Comparison of ENCODE assay signal across 9 cellular contexts in genomic region chr13:45393941-45394570, GRCh38. TPM values are rescaled to one million over a fixed set of nuclear protein-coding genes. Genes with fewer than 3 reads are reported as not detected.
A peak's percentile ranks its signal among the peaks of the same experiment; 100 is the strongest.
DNase-seq lines count a peak whose midpoint lies in the region; ATAC-seq and TF ChIP-seq lines count a peak whose summit lies in the region.
"Had no signal": no experiment of that assay in that cellular context is flagged by ENCODE, and none has a peak within 500 bp of the region (broad histone marks: within the 10 kb centered on the region; RNA-seq: fewer than 3 reads in every experiment).

No MANE protein-coding gene starts in this region.

- no peak overlapping the region for H3K4me3 ChIP-seq in GM12865 (ENCODE audit: low read depth, low read length)

- peaks cover 30% of the 10 kb centered on the region for H3K4me1 Mint-ChIP-seq in activated T-helper 17 cell treated with anti-CD3 and anti-CD28 coated beads, Interleukin-2, amount 50 U/mL, for 72 hours

- H3K36me3 Mint-ChIP-seq in activated T-helper 17 cell treated with anti-CD3 and anti-CD28 coated beads, Interleukin-2, amount 50 U/mL, for 72 hours (ENCODE audit: low read depth) = peaks cover 67% of the 10 kb centered on the region

- no peak overlapping the region for H3K4me3 Mint-ChIP-seq in activated T-helper 17 cell treated with anti-CD3 and anti-CD28 coated beads, Interleukin-2, amount 50 U/mL, for 72 hours
- H3K4me3 Mint-ChIP-seq: immature natural killer cell had no signal

- peak; percentile 59 for TF ChIP-seq CTCF in GM12865 (IDR thresholded peaks at IDR 0.05; ENCODE audit: insufficient read depth, low read depth, low read length, missing control alignments)

- ATAC-seq in activated T-helper 17 cell treated with anti-CD3 and anti-CD28 coated beads, Interleukin-2, amount 50 U/mL, for 72 hours (replicated peaks) = no peak
- ATAC-seq in Right ventricle myocardium superior (ENCODE audit: poor library complexity) = peak; percentile 63
- peak; percentile 70 for ATAC-seq in sciatic nerve
- no peak for ATAC-seq in HG02678 (IDR thresholded peaks at IDR 0.05; ENCODE audit: unreplicated experiment)
- ATAC-seq in HG02981 (IDR thresholded peaks at IDR 0.05; ENCODE audit: unreplicated experiment) = no peak

- peak overlapping the region; percentile 82 for H3K27ac Mint-ChIP-seq in activated T-helper 17 cell treated with anti-CD3 and anti-CD28 coated beads, Interleukin-2, amount 50 U/mL, for 72 hours

- no peaks in the 10 kb centered on the region for H3K27me3 Mint-ChIP-seq in activated T-helper 17 cell treated with anti-CD3 and anti-CD28 coated beads, Interleukin-2, amount 50 U/mL, for 72 hours

- intact Hi-C loops in Right ventricle myocardium superior (cut with DNase I) (loop anchor here (1.0 kb wide), 1 partner anchor 23 kb away; no protein-coding TSS in a partner anchor), sciatic nerve (cut with DNase I) (no loop called here)

- DNase-seq in AG20443 (ENCODE audit: low spot score) (peak; percentile 71), GM12865 (ENCODE audit: low read depth) (peak; percentile 60), NCI-H2171 (lab: John Stamatoyannopoulos, UW) (peak; percentile 58), Right ventricle myocardium superior (no peak), sciatic nerve (ENCODE audit: low spot score) (no peak)

- no peaks in the 10 kb centered on the region for H3K9me3 Mint-ChIP-seq in activated T-helper 17 cell treated with anti-CD3 and anti-CD28 coated beads, Interleukin-2, amount 50 U/mL, for 72 hours
- H3K9me3 Mint-ChIP-seq: immature natural killer cell had no signal

RNA-seq across cellular contexts. Expression of gene SLC25A30, which starts 24.1 kb away (rescaled TPM):
- 10 to 100 TPM; 13.6 to 20.5 TPM for total RNA-seq in activated T-helper 17 cell treated with anti-CD3 and anti-CD28 coated beads, Interleukin-2, amount 50 U/mL, for 72 hours
- total RNA-seq in Right ventricle myocardium superior = 142 TPM
- 28.8 TPM for total RNA-seq in sciatic nerve

RNA-seq across cellular contexts. Expression of gene TPT1, which starts 53.1 kb away (rescaled TPM):
- total RNA-seq in activated T-helper 17 cell treated with anti-CD3 and anti-CD28 coated beads, Interleukin-2, amount 50 U/mL, for 72 hours = 1,000 to 10,000 TPM; 3,139 to 4,606 TPM
- 4,220 TPM for total RNA-seq in Right ventricle myocardium superior
- total RNA-seq in sciatic nerve = 3,518 TPM

Comparison
In these comparisons a context has a peak if more than half of its experiments do, and no peak if none do; other contexts are left out.
1. DNase-seq: peak in AG20443 (single experiment), GM12865 (single experiment) and NCI-H2171 (single experiment); none in Right ventricle myocardium superior (single experiment) and sciatic nerve (single experiment).
2. ATAC-seq: peak in Right ventricle myocardium superior (single experiment) and sciatic nerve (single experiment); none in activated T-helper 17 cell treated with anti-CD3 and anti-CD28 coated beads, Interleukin-2, amount 50 U/mL, for 72 hours (single experiment), HG02678 (single experiment) and HG02981 (single experiment).